9 cellular contexts compared by ENCODE assay signal in genomic region chr12:123131291-123131831, GRCh38. TPM values are rescaled to one million over a fixed set of nuclear protein-coding genes. Genes with fewer than 3 reads are reported as not detected.
DNase-seq lines count a peak whose midpoint lies in the region; ATAC-seq and TF ChIP-seq lines count a peak whose summit lies in the region.
"Had no signal": no experiment of that assay in that cellular context is flagged by ENCODE, and none has a peak within 500 bp of the region (broad histone marks: within the 10 kb centered on the region; RNA-seq: fewer than 3 reads in every experiment).

No MANE protein-coding gene starts in this region.

- peak; percentile 72 for DNase-seq in NCI-H2107 treated with DMSO at 0.1 percent for 48 hours (lab: John Stamatoyannopoulos, UW; ENCODE audit: unreplicated experiment)
- no peak for DNase-seq in NCI-H2107 (lab: John Stamatoyannopoulos, UW)
- DNase-seq in RWPE2 (ENCODE audit: low spot score): no peak
- DNase-seq in fibroblast of peridontal ligament (ENCODE audit: extremely low read depth): peak; percentile 53
- DNase-seq in mesothelial cell of epicardium (ENCODE audit: low spot score in 2 of 2, unreplicated experiment in 2 of 2): no peak
- DNase-seq in hippocampal formation (lab: John Stamatoyannopoulos, UW): no peak
- DNase-seq: kidney glomerular epithelial cell had no signal

- H3K27ac ChIP-seq in RWPE2 (ENCODE audit: poor library complexity, severe bottlenecking) (no peak overlapping the region), skeletal muscle tissue (ENCODE audit: low read depth, low read length) (peak overlapping the region; percentile 76)

- ATAC-seq in RWPE2 (ENCODE audit: low read depth): peak; percentile 10; the same call in 1 of the 3 replicates
- no peak for ATAC-seq in GM18907 (IDR thresholded peaks at IDR 0.05; ENCODE audit: unreplicated experiment)

- no peaks in the 10 kb centered on the region for H3K36me3 ChIP-seq in RWPE2 (ENCODE audit: low read depth)
- H3K36me3 ChIP-seq in skeletal muscle tissue (ENCODE audit: control insufficient read depth in 3 of 3, insufficient read depth in 3 of 3, low read length in 3 of 3): no peaks in the 10 kb centered on the region

- peak overlapping the region in 2 of 3 donors; percentile 40 to 62 for H3K9ac ChIP-seq in skeletal muscle tissue (ENCODE audit: low read depth in 1 of 3, low read length in 3 of 3)

- TF ChIP-seq CTCF in RWPE2 (IDR thresholded peaks at IDR 0.05; ENCODE audit: poor library complexity, severe bottlenecking) (no peak), mesothelial cell of epicardium (IDR thresholded peaks at IDR 0.05; ENCODE audit: unreplicated experiment) (no peak)

- no peak overlapping the region for H3K4me3 ChIP-seq in RWPE2 (ENCODE audit: severe bottlenecking)
- peak overlapping the region in 2 of 3 donors; percentile 4 to 49 for H3K4me3 ChIP-seq in skeletal muscle tissue (ENCODE audit: low read length in 3 of 3)

- H3K36me3 Mint-ChIP-seq in mesothelial cell of epicardium: peaks cover 5% of the 10 kb centered on the region

- H3K27ac Mint-ChIP-seq in mesothelial cell of epicardium: no peak overlapping the region

- peaks cover 16% of the 10 kb centered on the region for H3K4me1 ChIP-seq in RWPE2 (ENCODE audit: insufficient read depth, poor library complexity, severe bottlenecking)
- H3K4me1 ChIP-seq in skeletal muscle tissue (ENCODE audit: control insufficient read depth in 3 of 3, insufficient read depth in 3 of 3, low read length in 3 of 3): peaks cover 13 to 32% (median 25%) of the 10 kb centered on the region in 3 donors

- H3K4me1 Mint-ChIP-seq in mesothelial cell of epicardium: peaks cover 5% of the 10 kb centered on the region

- peaks cover 2% of the 10 kb centered on the region for H3K9me3 Mint-ChIP-seq in mesothelial cell of epicardium

- H3K27me3 ChIP-seq in RWPE2 (ENCODE audit: insufficient read depth, poor library complexity, severe bottlenecking) (no peaks in the 10 kb centered on the region), skeletal muscle tissue (ENCODE audit: control insufficient read depth in 3 of 3, insufficient read depth in 3 of 3, low read length in 3 of 3) (no peaks in the 10 kb centered on the region)

- H3K4me3 Mint-ChIP-seq in mesothelial cell of epicardium: no peak overlapping the region

- H3K9me3 ChIP-seq in RWPE2 (ENCODE audit: severe bottlenecking) (no peaks in the 10 kb centered on the region), skeletal muscle tissue (ENCODE audit: control insufficient read depth in 3 of 3, low read length in 3 of 3) (no peaks in the 10 kb centered on the region)

- H3K27me3 Mint-ChIP-seq in mesothelial cell of epicardium (ENCODE audit: low read depth): no peaks in the 10 kb centered on the region

RNA-seq across cellular contexts. Expression of gene PITPNM2, which starts 19.5 kb away (rescaled TPM):
- total RNA-seq in skeletal muscle tissue: 3.1 TPM
- 5.9 to 7.5 TPM (median 7.0 TPM) in 3 replicates for total RNA-seq in mesothelial cell of epicardium

Comparison
In these comparisons a context has a peak if more than half of its experiments do, and no peak if none do; other contexts are left out.
1. DNase-seq: peak in NCI-H2107 treated with DMSO at 0.1 percent for 48 hours (single experiment) and fibroblast of peridontal ligament (single experiment); none in NCI-H2107 (single experiment), RWPE2 (single experiment), mesothelial cell of epicardium (0 of 2) and hippocampal formation (0 of 2).